2 cellular contexts compared by ENCODE assay signal in the genomic region with DNA sequence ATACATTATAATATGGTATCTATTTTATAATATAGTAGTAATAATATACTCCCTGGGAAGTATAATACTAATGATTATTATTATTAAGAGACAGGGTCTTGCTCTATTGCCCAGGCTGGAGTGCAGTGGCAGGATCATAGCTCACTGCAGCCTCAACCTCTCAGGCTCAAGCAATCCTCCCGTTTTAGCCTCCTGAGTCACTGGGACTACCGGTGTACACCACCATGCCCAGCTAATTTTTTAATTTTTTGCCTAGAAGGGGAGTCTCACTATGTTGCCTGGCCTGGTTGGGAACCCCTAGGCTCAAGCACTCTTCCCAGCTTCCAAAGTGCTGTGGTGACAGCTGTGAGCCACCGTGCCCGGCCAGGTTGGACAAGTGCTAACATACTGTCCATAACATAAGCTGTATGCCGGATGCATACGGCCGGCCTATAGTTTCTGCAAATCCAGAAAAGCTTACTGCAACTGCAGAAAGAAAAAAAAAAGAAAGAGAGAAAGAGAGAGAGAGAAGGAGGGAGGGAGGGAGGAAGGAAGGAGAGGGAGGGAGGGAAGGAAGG.
TF ChIP-seq lines count a peak whose summit lies in the region.

No MANE protein-coding gene starts in this region.

TF ChIP-seq in HepG2, 621 proteins besides CTCF, POLR2A, EP300 and RAD21:
- TF ChIP-seq ELF4 (CRISPR knock-in tag; IDR thresholded peaks at IDR 0.05; ENCODE audit: borderline replicate concordance) (no peak), RFX3 (CRISPR knock-in tag; IDR thresholded peaks at IDR 0.05) (no peak)
- TF ChIP-seq, protein P1, sequence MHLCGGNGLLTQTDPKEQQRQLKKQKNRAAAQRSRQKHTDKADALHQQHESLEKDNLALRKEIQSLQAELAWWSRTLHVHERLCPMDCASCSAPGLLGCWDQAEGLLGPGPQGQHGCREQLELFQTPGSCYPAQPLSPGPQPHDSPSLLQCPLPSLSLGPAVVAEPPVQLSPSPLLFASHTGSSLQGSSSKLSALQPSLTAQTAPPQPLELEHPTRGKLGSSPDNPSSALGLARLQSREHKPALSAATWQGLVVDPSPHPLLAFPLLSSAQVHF (CRISPR knock-in tag; IDR thresholded peaks at IDR 0.05), result no peak
- TF ChIP-seq, protein P2, sequence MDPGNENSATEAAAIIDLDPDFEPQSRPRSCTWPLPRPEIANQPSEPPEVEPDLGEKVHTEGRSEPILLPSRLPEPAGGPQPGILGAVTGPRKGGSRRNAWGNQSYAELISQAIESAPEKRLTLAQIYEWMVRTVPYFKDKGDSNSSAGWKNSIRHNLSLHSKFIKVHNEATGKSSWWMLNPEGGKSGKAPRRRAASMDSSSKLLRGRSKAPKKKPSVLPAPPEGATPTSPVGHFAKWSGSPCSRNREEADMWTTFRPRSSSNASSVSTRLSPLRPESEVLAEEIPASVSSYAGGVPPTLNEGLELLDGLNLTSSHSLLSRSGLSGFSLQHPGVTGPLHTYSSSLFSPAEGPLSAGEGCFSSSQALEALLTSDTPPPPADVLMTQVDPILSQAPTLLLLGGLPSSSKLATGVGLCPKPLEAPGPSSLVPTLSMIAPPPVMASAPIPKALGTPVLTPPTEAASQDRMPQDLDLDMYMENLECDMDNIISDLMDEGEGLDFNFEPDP (CRISPR knock-in tag; conservative IDR thresholded peaks at IDR 0.05), result no peak

TF ChIP-seq in K562, 482 proteins besides CTCF, POLR2A, EP300 and RAD21:
- TF ChIP-seq ZNF121 (CRISPR knock-in tag; conservative IDR thresholded peaks at IDR 0.05), result peak; percentile 31; the same call in 1 of the 2 replicates
- TF ChIP-seq ZFP1 (CRISPR knock-in tag; IDR thresholded peaks at IDR 0.05), result no peak
